ENCODE assay signal across 13 cellular contexts in genomic region chr5:163571755-163572154, GRCh38.
DNase-seq lines count a peak whose midpoint lies in the region; ATAC-seq and TF ChIP-seq lines count a peak whose summit lies in the region.
"Had no signal": no experiment of that assay in that cellular context is flagged by ENCODE, and none has a peak within 500 bp of the region (broad histone marks: within the 10 kb centered on the region; RNA-seq: fewer than 3 reads in every experiment).

No MANE protein-coding gene starts in this region.

- TF ChIP-seq CTCF in RWPE2 (IDR thresholded peaks at IDR 0.05; ENCODE audit: poor library complexity, severe bottlenecking) (no peak), fibroblast of lung (conservative IDR thresholded peaks at IDR 0.05 in 1 of 2, IDR thresholded peaks at IDR 0.05 in 1 of 2; ENCODE audit: low read depth in 1 of 2, low read length in 2 of 2) (no peak)

- no peaks in the 10 kb centered on the region for H3K36me3 ChIP-seq in RWPE2 (ENCODE audit: low read depth)
- H3K36me3 ChIP-seq in fibroblast of lung (ENCODE audit: control insufficient read depth, insufficient read depth, low read length): no peaks in the 10 kb centered on the region
- H3K36me3 ChIP-seq: cardiac muscle cell had no signal

- ATAC-seq in RWPE2 (ENCODE audit: low read depth) (peak; percentile 87), sciatic nerve (peak; percentile 74), HG02759 (IDR thresholded peaks at IDR 0.05; ENCODE audit: unreplicated experiment) (no peak), GM21737 (IDR thresholded peaks at IDR 0.05; ENCODE audit: unreplicated experiment) (no peak)

- no peak overlapping the region for H3K27ac ChIP-seq in RWPE2 (ENCODE audit: poor library complexity, severe bottlenecking)
- no peak overlapping the region for H3K27ac ChIP-seq in fibroblast of lung (ENCODE audit: insufficient read depth, low read length)
- H3K27ac ChIP-seq: cardiac muscle cell had no signal

- no peak overlapping the region for H3K4me3 ChIP-seq in RWPE2 (ENCODE audit: severe bottlenecking)
- no peak overlapping the region for H3K4me3 ChIP-seq in fibroblast of lung (replicated peaks in 1 of 4; ENCODE audit: control extremely low read depth in 1 of 4, insufficient read depth in 1 of 4, low read depth in 3 of 4, low read length in 4 of 4)
- H3K4me3 ChIP-seq: cardiac muscle cell, smooth muscle cell had no signal

- no peaks in the 10 kb centered on the region for H3K79me2 ChIP-seq in fibroblast of lung (ENCODE audit: control insufficient read depth, insufficient read depth, low read length)

- H3K9me3 ChIP-seq in RWPE2 (ENCODE audit: severe bottlenecking): no peaks in the 10 kb centered on the region
- H3K9me3 ChIP-seq in fibroblast of lung (ENCODE audit: control insufficient read depth, insufficient read depth, low read depth, low read length): no peaks in the 10 kb centered on the region

- H4K20me1 ChIP-seq in fibroblast of lung (ENCODE audit: control insufficient read depth, extremely low read depth, insufficient read depth, low read length): no peaks in the 10 kb centered on the region

- H3K27me3 ChIP-seq in RWPE2 (ENCODE audit: insufficient read depth, poor library complexity, severe bottlenecking) (peaks cover 19% of the 10 kb centered on the region), fibroblast of lung (ENCODE audit: control insufficient read depth, insufficient read depth, low read length) (no peaks in the 10 kb centered on the region)

- H3K4me1 ChIP-seq in RWPE2 (ENCODE audit: insufficient read depth, poor library complexity, severe bottlenecking): peaks cover 3% of the 10 kb centered on the region
- H3K4me1 ChIP-seq in fibroblast of lung (ENCODE audit: control insufficient read depth, extremely low read depth, insufficient read depth, low read length): peaks cover 19% of the 10 kb centered on the region

- no peak overlapping the region for H3K4me2 ChIP-seq in fibroblast of lung (ENCODE audit: extremely low read depth, insufficient read depth, low read length)
- H3K4me2 ChIP-seq: smooth muscle cell had no signal

- DNase-seq in GM04504 (ENCODE audit: low read depth) (peak; percentile 70), RWPE2 (ENCODE audit: low spot score) (no peak), fibroblast of lung (ENCODE audit: low read depth in 2 of 2) (peak; percentile 98 to 99), sciatic nerve (ENCODE audit: low spot score) (no peak), anterior cingulate cortex (lab: John Stamatoyannopoulos, UW) (no peak)
- no peak for DNase-seq in activated CD4-positive, alpha-beta T cell treated with anti-CD3 and anti-CD28 coated beads, Interleukin-2, amount 50 U/mL, for 1 hour
- DNase-seq: activated T-cell treated with anti-CD3 and anti-CD28 coated beads for 4 hours, DMS79, H7 had no signal

- intact Hi-C loops in sciatic nerve (cut with DNase I): no loop called here

- no peak overlapping the region for H3K9ac ChIP-seq in fibroblast of lung (ENCODE audit: insufficient read depth, low read length)

- H2AFZ ChIP-seq in fibroblast of lung (ENCODE audit: low read length): no peak overlapping the region

Comparison
In these comparisons a context has a peak if more than half of its experiments do, and no peak if none do; other contexts are left out.
1. DNase-seq: peak in GM04504 (single experiment) and fibroblast of lung (2 of 2); none in RWPE2 (single experiment), sciatic nerve (single experiment), activated CD4-positive, alpha-beta T cell treated with anti-CD3 and anti-CD28 coated beads, Interleukin-2, amount 50 U/mL, for 1 hour (single experiment) and anterior cingulate cortex (0 of 58).
2. ATAC-seq: peak in RWPE2 (single experiment) and sciatic nerve (single experiment); none in HG02759 (single experiment) and GM21737 (single experiment).